In genomic region chr16:3457434-3458252, GRCh38 we compare ENCODE assay signal across 1 cellular context.
TF ChIP-seq lines count a peak whose summit lies in the region.

No MANE protein-coding gene starts in this region.

TF ChIP-seq in HEK293, 187 proteins besides CTCF, POLR2A, EP300 and RAD21 (continued from another document):
- TF ChIP-seq ZBTB26 (tag by site-specific recombination; optimal IDR thresholded peaks at IDR 0.05) (peak; percentile 79), ZBTB11 (tag by site-specific recombination; conservative IDR thresholded peaks at IDR 0.05; ENCODE audit: low read depth) (peak; percentile 76), ZNF792 (tag by site-specific recombination; IDR thresholded peaks at IDR 0.05) (peak; percentile 64; the same call in 1 of the 2 replicates), KLF16 (tag by site-specific recombination; IDR thresholded peaks at IDR 0.05) (peak; percentile 81), ZNF600 (tag by site-specific recombination; IDR thresholded peaks at IDR 0.05) (peak; percentile 79), ZNF571 (tag by site-specific recombination; IDR thresholded peaks at IDR 0.05) (no peak), ZNF184 (tag by site-specific recombination; IDR thresholded peaks at IDR 0.05) (0 out of 2 replicates have a peak, but pooled peaks have one; percentile 48), ZNF26 (tag by site-specific recombination; IDR thresholded peaks at IDR 0.05) (no peak)
- TF ChIP-seq, protein P1, sequence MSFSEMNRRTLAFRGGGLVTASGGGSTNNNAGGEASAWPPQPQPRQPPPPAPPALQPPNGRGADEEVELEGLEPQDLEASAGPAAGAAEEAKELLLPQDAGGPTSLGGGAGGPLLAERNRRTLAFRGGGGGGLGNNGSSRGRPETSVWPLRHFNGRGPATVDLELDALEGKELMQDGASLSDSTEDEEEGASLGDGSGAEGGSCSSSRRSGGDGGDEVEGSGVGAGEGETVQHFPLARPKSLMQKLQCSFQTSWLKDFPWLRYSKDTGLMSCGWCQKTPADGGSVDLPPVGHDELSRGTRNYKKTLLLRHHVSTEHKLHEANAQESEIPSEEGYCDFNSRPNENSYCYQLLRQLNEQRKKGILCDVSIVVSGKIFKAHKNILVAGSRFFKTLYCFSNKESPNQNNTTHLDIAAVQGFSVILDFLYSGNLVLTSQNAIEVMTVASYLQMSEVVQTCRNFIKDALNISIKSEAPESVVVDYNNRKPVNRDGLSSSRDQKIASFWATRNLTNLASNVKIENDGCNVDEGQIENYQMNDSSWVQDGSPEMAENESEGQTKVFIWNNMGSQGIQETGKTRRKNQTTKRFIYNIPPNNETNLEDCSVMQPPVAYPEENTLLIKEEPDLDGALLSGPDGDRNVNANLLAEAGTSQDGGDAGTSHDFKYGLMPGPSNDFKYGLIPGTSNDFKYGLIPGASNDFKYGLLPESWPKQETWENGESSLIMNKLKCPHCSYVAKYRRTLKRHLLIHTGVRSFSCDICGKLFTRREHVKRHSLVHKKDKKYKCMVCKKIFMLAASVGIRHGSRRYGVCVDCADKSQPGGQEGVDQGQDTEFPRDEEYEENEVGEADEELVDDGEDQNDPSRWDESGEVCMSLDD (tag by site-specific recombination; IDR thresholded peaks at IDR 0.05), result peak; percentile 47; the same call in 1 of the 2 replicates
- TF ChIP-seq, protein P2, sequence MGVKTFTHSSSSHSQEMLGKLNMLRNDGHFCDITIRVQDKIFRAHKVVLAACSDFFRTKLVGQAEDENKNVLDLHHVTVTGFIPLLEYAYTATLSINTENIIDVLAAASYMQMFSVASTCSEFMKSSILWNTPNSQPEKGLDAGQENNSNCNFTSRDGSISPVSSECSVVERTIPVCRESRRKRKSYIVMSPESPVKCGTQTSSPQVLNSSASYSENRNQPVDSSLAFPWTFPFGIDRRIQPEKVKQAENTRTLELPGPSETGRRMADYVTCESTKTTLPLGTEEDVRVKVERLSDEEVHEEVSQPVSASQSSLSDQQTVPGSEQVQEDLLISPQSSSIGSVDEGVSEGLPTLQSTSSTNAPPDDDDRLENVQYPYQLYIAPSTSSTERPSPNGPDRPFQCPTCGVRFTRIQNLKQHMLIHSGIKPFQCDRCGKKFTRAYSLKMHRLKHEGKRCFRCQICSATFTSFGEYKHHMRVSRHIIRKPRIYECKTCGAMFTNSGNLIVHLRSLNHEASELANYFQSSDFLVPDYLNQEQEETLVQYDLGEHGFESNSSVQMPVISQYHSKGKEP (tag by site-specific recombination; IDR thresholded peaks at IDR 0.05), result peak; percentile 41; the same call in 1 of the 2 replicates
- TF ChIP-seq, protein P3, sequence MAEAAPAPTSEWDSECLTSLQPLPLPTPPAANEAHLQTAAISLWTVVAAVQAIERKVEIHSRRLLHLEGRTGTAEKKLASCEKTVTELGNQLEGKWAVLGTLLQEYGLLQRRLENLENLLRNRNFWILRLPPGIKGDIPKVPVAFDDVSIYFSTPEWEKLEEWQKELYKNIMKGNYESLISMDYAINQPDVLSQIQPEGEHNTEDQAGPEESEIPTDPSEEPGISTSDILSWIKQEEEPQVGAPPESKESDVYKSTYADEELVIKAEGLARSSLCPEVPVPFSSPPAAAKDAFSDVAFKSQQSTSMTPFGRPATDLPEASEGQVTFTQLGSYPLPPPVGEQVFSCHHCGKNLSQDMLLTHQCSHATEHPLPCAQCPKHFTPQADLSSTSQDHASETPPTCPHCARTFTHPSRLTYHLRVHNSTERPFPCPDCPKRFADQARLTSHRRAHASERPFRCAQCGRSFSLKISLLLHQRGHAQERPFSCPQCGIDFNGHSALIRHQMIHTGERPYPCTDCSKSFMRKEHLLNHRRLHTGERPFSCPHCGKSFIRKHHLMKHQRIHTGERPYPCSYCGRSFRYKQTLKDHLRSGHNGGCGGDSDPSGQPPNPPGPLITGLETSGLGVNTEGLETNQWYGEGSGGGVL (tag by site-specific recombination; IDR thresholded peaks at IDR 0.05), result no peak
